In the genomic region with DNA sequence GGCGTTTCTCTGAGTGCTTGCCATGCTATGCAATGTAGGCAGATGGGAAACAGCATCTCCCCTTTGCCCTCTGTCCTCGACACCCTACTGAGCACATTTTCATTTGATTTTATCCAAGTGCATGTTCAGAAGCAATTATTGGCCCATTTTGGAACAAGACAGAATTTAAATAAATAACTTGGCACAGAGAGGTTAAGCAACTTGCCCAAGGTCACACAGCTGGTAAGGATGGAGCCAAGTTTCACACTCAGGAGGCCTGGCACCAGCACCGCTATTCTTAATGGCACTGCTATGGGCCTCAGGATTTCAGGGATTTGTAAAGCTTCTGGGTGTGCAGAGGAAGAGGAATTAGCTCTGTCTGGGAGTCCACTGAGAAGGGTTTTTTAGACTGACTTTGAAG, we compare ENCODE assay signal across 2 cellular contexts.
TF ChIP-seq lines count a peak whose summit lies in the region.

No MANE protein-coding gene starts in this region.

TF ChIP-seq in A549, 52 proteins besides CTCF, POLR2A, EP300 and RAD21:
- no peak for TF ChIP-seq NPAS2 (CRISPR knock-in tag; IDR thresholded peaks at IDR 0.05; ENCODE audit: borderline replicate concordance)
- no peak for TF ChIP-seq MYC (IDR thresholded peaks at IDR 0.05; ENCODE audit: borderline replicate concordance, low read length)
- TF ChIP-seq TFCP2L1 (CRISPR knock-in tag; IDR thresholded peaks at IDR 0.05): no peak
- no peak for TF ChIP-seq ATOH8 (CRISPR knock-in tag; IDR thresholded peaks at IDR 0.05; ENCODE audit: low read depth)
- TF ChIP-seq KDM1A (IDR thresholded peaks at IDR 0.05; ENCODE audit: low read depth): no peak
- TF ChIP-seq ZFP36 (IDR thresholded peaks at IDR 0.05; ENCODE audit: borderline replicate concordance, partially characterized antibody): peak; percentile 68

TF ChIP-seq in K562, 482 proteins besides CTCF, POLR2A, EP300 and RAD21:
- no peak for TF ChIP-seq ZNF311 (CRISPR knock-in tag; IDR thresholded peaks at IDR 0.05)
- TF ChIP-seq KDM1A (IDR thresholded peaks at IDR 0.05): peak; percentile 77 to 81
- TF ChIP-seq RBM17 (IDR thresholded peaks at IDR 0.05; ENCODE audit: borderline replicate concordance, low read depth, low read length): no peak
- peak; percentile 45; the same call in 1 of the 2 replicates for TF ChIP-seq ADNP (tag; IDR thresholded peaks at IDR 0.05)
- peak; percentile 94 for TF ChIP-seq ZFP36 (IDR thresholded peaks at IDR 0.05; ENCODE audit: low read depth, low read length, partially characterized antibody)
- peak; percentile 92 for TF ChIP-seq BCOR (IDR thresholded peaks at IDR 0.05)
- TF ChIP-seq HDAC2 (IDR thresholded peaks at IDR 0.05): peak; percentile 78; the same call in 1 of the 2 replicates
- TF ChIP-seq SMARCA5 (IDR thresholded peaks at IDR 0.05): peak; percentile 92
- 0 out of 4 replicates have a peak, but pooled peaks of 1 of the 2 experiments have one; percentile 16 for TF ChIP-seq HDAC1 (IDR thresholded peaks at IDR 0.05)
- no peak for TF ChIP-seq FOSL1 (tag; conservative IDR thresholded peaks at IDR 0.05)
- TF ChIP-seq EWSR1 (IDR thresholded peaks at IDR 0.05; ENCODE audit: borderline replicate concordance, low read depth, partially characterized antibody): no peak
- TF ChIP-seq FOXP1 (CRISPR knock-in tag; IDR thresholded peaks at IDR 0.05): no peak
- no peak for TF ChIP-seq XRCC5 (IDR thresholded peaks at IDR 0.05; ENCODE audit: low read depth, low read length)
- TF ChIP-seq PHTF2 (CRISPR knock-in tag; IDR thresholded peaks at IDR 0.05): no peak
- 0 out of 2 replicates have a peak, but pooled peaks have one; percentile 82 for TF ChIP-seq PTBP1 (IDR thresholded peaks at IDR 0.05; ENCODE audit: low read depth, low read length)
- 0 out of 2 replicates have a peak, but pooled peaks have one; percentile 16 for TF ChIP-seq ESRRA (IDR thresholded peaks at IDR 0.05; ENCODE audit: borderline replicate concordance, low read depth)
- TF ChIP-seq IFI16 (CRISPR knock-in tag; IDR thresholded peaks at IDR 0.05): no peak
- TF ChIP-seq RFX5 (IDR thresholded peaks at IDR 0.05; ENCODE audit: low read depth, low read length): no peak
- no peak for TF ChIP-seq MIER1 (IDR thresholded peaks at IDR 0.05; ENCODE audit: low read depth)
- no peak for TF ChIP-seq CHD4 (IDR thresholded peaks at IDR 0.05; ENCODE audit: insufficient read depth, insufficient replicate concordance, low read depth, low read length, poor library complexity, severe bottlenecking)
- peak; percentile 96 for TF ChIP-seq RBM25 (IDR thresholded peaks at IDR 0.05; ENCODE audit: low read depth, low read length, severe bottlenecking)
- peak in 1 of 2 experiments; percentile 73; a peak in 2 of 4 replicates for TF ChIP-seq RCOR1 (IDR thresholded peaks at IDR 0.05; ENCODE audit: borderline replicate concordance in 1 of 2, low read depth in 2 of 2, low read length in 2 of 2)
